ENCODE assay signal across 1 cellular context in genomic region chr9:131502781-131503625, GRCh38.
TF ChIP-seq lines count a peak whose summit lies in the region.

Gene POMT1, plus strand, starts transcription at chr9:131502918. Its CDS starts 1,301 bp downstream, at chr9:131504219.

TF ChIP-seq in SK-N-SH, 30 proteins besides CTCF, POLR2A, EP300 and RAD21 (continued from another document):
- TF ChIP-seq TEAD4 (IDR thresholded peaks at IDR 0.05; ENCODE audit: borderline replicate concordance, insufficient read depth) (no peak), FOXJ3 (CRISPR knock-in tag; IDR thresholded peaks at IDR 0.05) (no peak), ZBTB33 (IDR thresholded peaks at IDR 0.05; ENCODE audit: borderline replicate concordance, low read depth) (no peak), FOXM1 (IDR thresholded peaks at IDR 0.05; ENCODE audit: low read depth) (no peak), RCOR1 (IDR thresholded peaks at IDR 0.05; ENCODE audit: low read length) (no peak), PBX3 (IDR thresholded peaks at IDR 0.05) (no peak), CHD2 (IDR thresholded peaks at IDR 0.05; ENCODE audit: low read length, partially characterized antibody) (peak; percentile 57), EZH2phosphoT487 (IDR thresholded peaks at IDR 0.05; ENCODE audit: borderline replicate concordance, low read depth) (no peak)
